Comparison of ENCODE assay signal across 9 cellular contexts in the genomic region with DNA sequence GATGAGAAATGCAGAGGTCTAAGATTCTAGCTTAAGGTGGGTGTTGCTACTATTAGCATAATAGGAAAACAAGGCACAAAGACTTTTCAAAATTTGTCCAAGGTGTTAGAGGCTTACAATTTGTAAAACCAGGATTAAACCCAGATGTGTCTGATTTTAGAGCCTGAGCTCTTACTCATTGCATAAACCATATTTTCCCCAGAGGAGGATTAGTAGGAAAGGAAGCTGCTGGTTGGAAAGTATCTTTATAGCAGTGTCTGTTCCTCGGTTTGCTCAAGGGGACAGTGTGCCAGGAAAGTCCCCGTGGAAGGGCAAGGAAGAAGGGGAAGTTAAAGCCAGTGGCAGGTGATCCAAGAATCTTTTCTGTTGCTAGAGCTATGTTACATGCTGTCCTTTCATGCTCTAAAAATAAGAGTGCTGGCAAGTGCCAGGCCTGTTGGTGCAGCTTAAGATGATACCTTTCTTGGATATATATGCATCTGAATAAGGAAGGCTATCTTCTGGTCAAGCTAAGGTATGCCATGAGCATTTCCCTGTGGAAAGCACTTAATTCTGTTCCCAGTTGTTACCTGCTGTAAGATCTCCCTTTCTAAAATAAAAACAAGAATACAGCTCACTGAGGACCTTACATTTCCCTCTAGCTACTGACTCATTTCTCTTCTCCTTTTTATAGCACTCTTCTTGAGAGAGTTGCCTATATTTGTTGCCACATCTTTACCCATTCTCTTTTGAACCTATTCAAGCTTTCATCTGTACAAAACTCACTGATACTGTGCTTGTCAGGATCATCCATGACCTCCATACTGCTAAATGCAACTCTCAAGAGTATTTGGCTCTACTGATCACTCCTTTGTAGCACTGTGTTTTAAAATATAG. TPM values are rescaled to one million over a fixed set of nuclear protein-coding genes. Genes with fewer than 3 reads are reported as not detected.
DNase-seq lines count a peak whose midpoint lies in the region; ATAC-seq, FAIRE-seq and TF ChIP-seq lines count a peak whose summit lies in the region.
"Had no signal": no experiment of that assay in that cellular context is flagged by ENCODE, and none has a peak within 500 bp of the region (broad histone marks: within the 10 kb centered on the region; RNA-seq: fewer than 3 reads in every experiment).

No MANE protein-coding gene starts in this region.

- H3K4me3 ChIP-seq in keratinocyte (ENCODE audit: control insufficient read depth in 2 of 3, extremely low read depth in 1 of 3, insufficient read depth in 2 of 3, low read depth in 1 of 3, low read length in 3 of 3) (no peak overlapping the region), aorta (ENCODE audit: low read length in 2 of 2) (no peak overlapping the region), breast epithelium (no peak overlapping the region)

- TF ChIP-seq POLR2A in breast epithelium (IDR thresholded peaks at IDR 0.05): no peak

- H3K9me3 ChIP-seq in keratinocyte (ENCODE audit: control insufficient read depth, low read depth, low read length) (no peaks in the 10 kb centered on the region), aorta (ENCODE audit: control insufficient read depth, low read length) (no peaks in the 10 kb centered on the region), breast epithelium (no peaks in the 10 kb centered on the region)

- peaks cover 15% of the 10 kb centered on the region for H3K4me1 ChIP-seq in keratinocyte (ENCODE audit: control insufficient read depth, extremely low read depth, insufficient read depth, low read length)
- peaks cover 0 to 3% of the 10 kb centered on the region in 2 donors for H3K4me1 ChIP-seq in aorta (ENCODE audit: control insufficient read depth in 1 of 2, insufficient read depth in 2 of 2, low read length in 2 of 2)
- no peaks in the 10 kb centered on the region for H3K4me1 ChIP-seq in breast epithelium

- FAIRE-seq in keratinocyte (lab: Jason Lieb, UNC): peak; percentile 13

- H3K27me3 ChIP-seq in keratinocyte (ENCODE audit: control insufficient read depth, extremely low read depth, insufficient read depth, low read length) (no peaks in the 10 kb centered on the region), aorta (ENCODE audit: control insufficient read depth in 1 of 2, insufficient read depth in 2 of 2, low read length in 1 of 2) (no peaks in the 10 kb centered on the region), breast epithelium (no peaks in the 10 kb centered on the region)

- dilution Hi-C loops in keratinocyte (cut with MboI; ENCODE audit: extremely low pct_ligation_motif_present, low sequenced_read_pairs): no loop called here

- intact Hi-C loops in aorta (cut with DNase I): no loop called here
- intact Hi-C loops in breast epithelium (cut with DNase I; ENCODE audit: low total_unique reads): no loop called here

- DNase-seq in Kasumi-1 (lab: John Stamatoyannopoulos, UW) (peak; percentile 4 to 10), keratinocyte (ENCODE audit: low read depth, low spot score) (no peak), aorta (no peak), NCI-H1417 (lab: John Stamatoyannopoulos, UW) (no peak), NCI-H446 treated with DMSO at 0.1 percent for 48 hours (lab: John Stamatoyannopoulos, UW) (no peak), breast epithelium (ENCODE audit: low spot score in 2 of 2) (no peak)
- DNase-seq: NCI-H187 treated with DMSO at 0.1 percent for 48 hours had no signal

- H3K36me3 ChIP-seq in keratinocyte (ENCODE audit: control insufficient read depth in 2 of 2, extremely low read depth in 1 of 2, insufficient read depth in 2 of 2, low read length in 2 of 2): peaks cover 2 to 23% of the 10 kb centered on the region in 2 experiments
- peaks cover 0 to under 1% of the 10 kb centered on the region in 2 donors for H3K36me3 ChIP-seq in aorta (ENCODE audit: control insufficient read depth in 1 of 2, insufficient read depth in 2 of 2, low read length in 1 of 2)
- no peaks in the 10 kb centered on the region for H3K36me3 ChIP-seq in breast epithelium

- H3K79me2 ChIP-seq in keratinocyte (ENCODE audit: control insufficient read depth, insufficient read depth, low read length): peaks cover 37% of the 10 kb centered on the region

- no peak overlapping the region for H3K4me2 ChIP-seq in keratinocyte (ENCODE audit: control insufficient read depth, extremely low read depth, insufficient read depth, low read depth, low read length)

- no peak for TF ChIP-seq CTCF in keratinocyte (optimal IDR thresholded peaks at IDR 0.05 in 1 of 3, IDR thresholded peaks at IDR 0.05 in 1 of 3, conservative IDR thresholded peaks at IDR 0.05 in 1 of 3; ENCODE audit: extremely low read depth in 1 of 3, insufficient read depth in 2 of 3, low read length in 3 of 3)
- TF ChIP-seq CTCF in breast epithelium (IDR thresholded peaks at IDR 0.05): no peak

- H3K9me1 ChIP-seq in keratinocyte (ENCODE audit: control insufficient read depth, extremely low read depth, insufficient read depth, low read length): no peaks in the 10 kb centered on the region

- WGBS in aorta, 2 donors: 6 to 19% methylated on average over 2 of the region's 2 CpGs

- H2AFZ ChIP-seq in keratinocyte (ENCODE audit: control insufficient read depth, low read length): no peak overlapping the region

- ATAC-seq in GM18520 (IDR thresholded peaks at IDR 0.05; ENCODE audit: unreplicated experiment): peak; percentile 48
- peak; percentile 66 for ATAC-seq in GM21786 (IDR thresholded peaks at IDR 0.05; ENCODE audit: unreplicated experiment)
- no peak for ATAC-seq in aorta (ENCODE audit: low FRiP score)

- no peak overlapping the region for H3K27ac ChIP-seq in keratinocyte (ENCODE audit: control insufficient read depth, insufficient read depth, low read length)
- H3K27ac ChIP-seq in aorta (ENCODE audit: low read depth in 1 of 2, low read length in 2 of 2): no peak overlapping the region
- H3K27ac ChIP-seq in breast epithelium: no peak overlapping the region

- H3K9ac ChIP-seq in keratinocyte (ENCODE audit: control insufficient read depth, extremely low read depth, insufficient read depth, low read length): no peak overlapping the region

- H4K20me1 ChIP-seq in keratinocyte (ENCODE audit: control insufficient read depth, extremely low read depth, insufficient read depth, low read length): no peaks in the 10 kb centered on the region

RNA-seq across cellular contexts. Expression of a gene that starts 8.0 kb away (rescaled TPM):
- 14.7 to 20.2 TPM (median 18.8 TPM) in 3 replicates for polyA plus RNA-seq in keratinocyte
- polyA plus RNA-seq in keratinocyte (2011; ENCODE audit: low read depth): 0.29 TPM
- 8.3 and 14.1 TPM in 2 replicates for polyA plus RNA-seq in keratinocyte (2011; cell fraction: cytosol; rRNA removed)
- polyA plus RNA-seq in keratinocyte (2011; cell fraction: nucleus; rRNA removed): 23.8 and 26.4 TPM in 2 replicates
- polyA plus RNA-seq in keratinocyte (2012; ENCODE audit: low replicate concordance): 1.6 and 13.4 TPM in 2 replicates
- 14.6 to 25.8 TPM (median 16.8 TPM) in 3 replicates for polyA minus RNA-seq in keratinocyte
- polyA minus RNA-seq in keratinocyte (2011; cell fraction: cytosol; rRNA and poly(A)+ RNA removed): 9.4 TPM
- 20.8 and 40.4 TPM in 2 replicates for polyA minus RNA-seq in keratinocyte (2011; cell fraction: nucleus; rRNA and poly(A)+ RNA removed)
- total RNA-seq in aorta: 1 to 10 TPM; 5.3 to 5.4 TPM
- 1 to 10 TPM; 1.6 to 3.8 TPM for polyA plus RNA-seq in aorta
- 1 to 10 TPM; 1.6 to 8.0 (median 3.3) TPM for total RNA-seq in breast epithelium

Comparison
In these comparisons a context has a peak if more than half of its experiments do, and no peak if none do; other contexts are left out.
1. DNase-seq: peak in Kasumi-1 (2 of 2); none in keratinocyte (single experiment), aorta (0 of 2), NCI-H1417 (0 of 3), NCI-H446 treated with DMSO at 0.1 percent for 48 hours (single experiment) and breast epithelium (0 of 2).